In genomic region chr16:49824600-49824999, GRCh38 we compare ENCODE assay signal across 1 cellular context.
TF ChIP-seq lines count a peak whose summit lies in the region.

No MANE protein-coding gene starts in this region.

TF ChIP-seq in endothelial cell of umbilical vein, 7 proteins besides CTCF, POLR2A, EP300 and RAD21:
- TF ChIP-seq MYC (IDR thresholded peaks at IDR 0.05; ENCODE audit: low read depth, low read length) = no peak
- TF ChIP-seq MAX (IDR thresholded peaks at IDR 0.05; ENCODE audit: insufficient read depth, insufficient read length) = no peak
- no peak for TF ChIP-seq JUN (IDR thresholded peaks at IDR 0.05; ENCODE audit: borderline replicate concordance, insufficient read depth, insufficient read length, low read depth)
- no peak for TF ChIP-seq POLR2AphosphoS5 (IDR thresholded peaks at IDR 0.05; ENCODE audit: insufficient read depth, low read depth, low read length)
- TF ChIP-seq GATA2 (IDR thresholded peaks at IDR 0.05; ENCODE audit: insufficient read depth, insufficient read length, low read depth, low read length) = no peak
- TF ChIP-seq EZH2 (IDR thresholded peaks at IDR 0.05; ENCODE audit: borderline replicate concordance, low read depth, low read length, severe bottlenecking) = no peak
- no peak for TF ChIP-seq FOS (IDR thresholded peaks at IDR 0.05; ENCODE audit: borderline replicate concordance, insufficient read depth, low read length)
